In genomic region chr3:119469378-119470189, GRCh38 we compare ENCODE assay signal across 1 cellular context.
A peak's percentile ranks its signal among the peaks of the same experiment; 100 is the strongest.
TF ChIP-seq lines count a peak whose summit lies in the region.

No MANE protein-coding gene starts in this region.

TF ChIP-seq in HepG2, 621 proteins besides CTCF, POLR2A, EP300 and RAD21 (continued from another document):
- TF ChIP-seq ZNF318 (CRISPR knock-in tag; IDR thresholded peaks at IDR 0.05) = no peak
- no peak for TF ChIP-seq ZNF788 (CRISPR knock-in tag; IDR thresholded peaks at IDR 0.05; ENCODE audit: borderline replicate concordance)
- TF ChIP-seq ZBTB38 (CRISPR knock-in tag; IDR thresholded peaks at IDR 0.05) = no peak
- no peak for TF ChIP-seq SKI (IDR thresholded peaks at IDR 0.05; ENCODE audit: partially characterized antibody)
- TF ChIP-seq HBP1 (CRISPR knock-in tag; IDR thresholded peaks at IDR 0.05; ENCODE audit: low read depth) = no peak
- no peak for TF ChIP-seq FOXO1 (CRISPR knock-in tag; IDR thresholded peaks at IDR 0.05)
- TF ChIP-seq RBM39 (IDR thresholded peaks at IDR 0.05; ENCODE audit: low read depth, low read length, poor library complexity, severe bottlenecking) = no peak
- TF ChIP-seq ZNF207 (IDR thresholded peaks at IDR 0.05; ENCODE audit: borderline replicate concordance) = no peak
- TF ChIP-seq KDM5A (IDR thresholded peaks at IDR 0.05; ENCODE audit: borderline replicate concordance, low read length) = 0 out of 2 replicates have a peak, but pooled peaks have one; percentile 2
- TF ChIP-seq ZNF790 (CRISPR knock-in tag; IDR thresholded peaks at IDR 0.05; ENCODE audit: borderline replicate concordance) = no peak
- no peak for TF ChIP-seq CBX1 (IDR thresholded peaks at IDR 0.05; ENCODE audit: low read depth)
- TF ChIP-seq KDM6A (CRISPR knock-in tag; IDR thresholded peaks at IDR 0.05; ENCODE audit: low read depth) = no peak
